14 cellular contexts compared by ENCODE assay signal in the genomic region with DNA sequence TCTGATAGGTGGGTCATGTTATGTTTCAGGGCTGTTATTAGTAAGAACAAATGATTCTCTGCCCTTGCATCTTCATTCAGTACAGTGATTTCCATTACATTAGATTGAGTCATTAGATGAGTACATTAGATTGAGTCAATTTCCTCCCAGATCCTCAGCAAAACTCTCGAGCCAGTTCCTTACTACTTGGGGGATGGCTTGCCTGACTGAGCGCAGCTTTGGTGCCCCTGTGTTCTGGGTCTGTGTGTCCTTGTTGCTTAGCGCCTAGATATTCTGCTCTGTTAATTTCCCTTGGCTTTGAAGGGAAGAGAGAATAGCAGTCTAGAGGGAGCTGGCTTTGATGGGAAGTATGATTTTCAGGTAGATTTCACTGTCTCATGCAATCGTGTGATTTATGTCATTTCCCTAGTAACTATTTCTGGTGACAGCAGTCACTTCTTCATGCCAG. TPM values are rescaled to one million over a fixed set of nuclear protein-coding genes. Genes with fewer than 3 reads are reported as not detected.
DNase-seq lines count a peak whose midpoint lies in the region; ATAC-seq and TF ChIP-seq lines count a peak whose summit lies in the region.
"Had no signal": no experiment of that assay in that cellular context is flagged by ENCODE, and none has a peak within 500 bp of the region (broad histone marks: within the 10 kb centered on the region; RNA-seq: fewer than 3 reads in every experiment).

No MANE protein-coding gene starts in this region.

- ATAC-seq in activated CD8-positive, alpha-beta T cell treated with anti-CD3 and anti-CD28 coated beads for 36 hours: peak; percentile 74
- no peak for ATAC-seq in activated CD8-positive, alpha-beta T cell treated with anti-CD3 and anti-CD28 coated beads, Interleukin-2, amount 10 ng/mL, durations not matched to agents 7 days and 5 days
- peak; percentile 57 for ATAC-seq in HG03196 (IDR thresholded peaks at IDR 0.05; ENCODE audit: unreplicated experiment)
- no peak for ATAC-seq in HG03521 (IDR thresholded peaks at IDR 0.05; ENCODE audit: unreplicated experiment)
- ATAC-seq: gastroesophageal sphincter, K562 had no signal

- peak overlapping the region; percentile 60 for H3K27ac ChIP-seq in brain microvascular endothelial cell
- H3K27ac ChIP-seq: adrenal gland, gastroesophageal sphincter had no signal

- H3K9me3 Mint-ChIP-seq in activated CD8-positive, alpha-beta T cell treated with anti-CD3 and anti-CD28 coated beads for 36 hours: no peaks in the 10 kb centered on the region
- no peaks in the 10 kb centered on the region for H3K9me3 Mint-ChIP-seq in activated CD8-positive, alpha-beta T cell treated with anti-CD3 and anti-CD28 coated beads, Interleukin-2, amount 10 ng/mL, durations not matched to agents 7 days and 5 days (ENCODE audit: insufficient read depth)

- no peak overlapping the region for H3K4me3 ChIP-seq in brain microvascular endothelial cell (ENCODE audit: low read depth, low read length)
- H3K4me3 ChIP-seq in skeletal muscle satellite cell (ENCODE audit: low read length): no peak overlapping the region
- H3K4me3 ChIP-seq: adrenal gland, gastroesophageal sphincter, K562 had no signal

- H3K9ac ChIP-seq in skeletal muscle satellite cell (ENCODE audit: low read depth, low read length): no peak overlapping the region

- peaks cover 31% of the 10 kb centered on the region for H3K4me1 ChIP-seq in skeletal muscle satellite cell (ENCODE audit: control insufficient read depth, insufficient read depth, low read length)
- H3K4me1 ChIP-seq: adrenal gland, gastroesophageal sphincter had no signal

- peaks cover 5% of the 10 kb centered on the region for H3K4me1 Mint-ChIP-seq in activated CD8-positive, alpha-beta T cell treated with anti-CD3 and anti-CD28 coated beads for 36 hours (ENCODE audit: low read depth)
- no peaks in the 10 kb centered on the region for H3K4me1 Mint-ChIP-seq in activated CD8-positive, alpha-beta T cell treated with anti-CD3 and anti-CD28 coated beads, Interleukin-2, amount 10 ng/mL, durations not matched to agents 7 days and 5 days (ENCODE audit: low read depth)

- H3K27me3 Mint-ChIP-seq in activated CD8-positive, alpha-beta T cell treated with anti-CD3 and anti-CD28 coated beads for 36 hours: peaks cover 3% of the 10 kb centered on the region
- peaks cover 6% of the 10 kb centered on the region for H3K27me3 Mint-ChIP-seq in activated CD8-positive, alpha-beta T cell treated with anti-CD3 and anti-CD28 coated beads, Interleukin-2, amount 10 ng/mL, durations not matched to agents 7 days and 5 days (ENCODE audit: low read depth)
- H3K27me3 Mint-ChIP-seq: B cell had no signal

- no peaks in the 10 kb centered on the region for H3K9me3 ChIP-seq in skeletal muscle satellite cell (replicated peaks; ENCODE audit: low read length)
- H3K9me3 ChIP-seq: adrenal gland, gastroesophageal sphincter had no signal

- H3K4me2 ChIP-seq in skeletal muscle satellite cell (ENCODE audit: low read length): peak overlapping the region; percentile 55

- no peaks in the 10 kb centered on the region for H3K36me3 Mint-ChIP-seq in activated CD8-positive, alpha-beta T cell treated with anti-CD3 and anti-CD28 coated beads for 36 hours (ENCODE audit: low read depth)
- no peaks in the 10 kb centered on the region for H3K36me3 Mint-ChIP-seq in activated CD8-positive, alpha-beta T cell treated with anti-CD3 and anti-CD28 coated beads, Interleukin-2, amount 10 ng/mL, durations not matched to agents 7 days and 5 days (ENCODE audit: low read depth)

- TF ChIP-seq CTCF in activated CD8-positive, alpha-beta T cell treated with anti-CD3 and anti-CD28 coated beads for 36 hours (IDR thresholded peaks at IDR 0.05): no peak
- no peak for TF ChIP-seq CTCF in brain microvascular endothelial cell (IDR thresholded peaks at IDR 0.05; ENCODE audit: low read depth, low read length, missing control alignments)

- H3K4me3 Mint-ChIP-seq in activated CD8-positive, alpha-beta T cell treated with anti-CD3 and anti-CD28 coated beads for 36 hours: no peak overlapping the region
- no peak overlapping the region for H3K4me3 Mint-ChIP-seq in activated CD8-positive, alpha-beta T cell treated with anti-CD3 and anti-CD28 coated beads, Interleukin-2, amount 10 ng/mL, durations not matched to agents 7 days and 5 days
- H3K4me3 Mint-ChIP-seq: B cell had no signal

- H3K27ac Mint-ChIP-seq in activated CD8-positive, alpha-beta T cell treated with anti-CD3 and anti-CD28 coated beads for 36 hours: no peak overlapping the region
- no peak overlapping the region for H3K27ac Mint-ChIP-seq in activated CD8-positive, alpha-beta T cell treated with anti-CD3 and anti-CD28 coated beads, Interleukin-2, amount 10 ng/mL, durations not matched to agents 7 days and 5 days
- H3K27ac Mint-ChIP-seq: B cell had no signal

- intact Hi-C loops in activated CD8-positive, alpha-beta T cell treated with anti-CD3 and anti-CD28 coated beads for 36 hours (cut with micrococcal nuclease): no loop called here

- no peaks in the 10 kb centered on the region for H3K36me3 ChIP-seq in brain microvascular endothelial cell (replicated peaks)
- no peaks in the 10 kb centered on the region for H3K36me3 ChIP-seq in skeletal muscle satellite cell (ENCODE audit: insufficient read depth, low read length)
- H3K36me3 ChIP-seq: adrenal gland, gastroesophageal sphincter had no signal

- H3K27me3 ChIP-seq in brain microvascular endothelial cell (replicated peaks) (no peaks in the 10 kb centered on the region), skeletal muscle satellite cell (ENCODE audit: control insufficient read depth, insufficient read depth, low read length) (no peaks in the 10 kb centered on the region)
- H3K27me3 ChIP-seq: adrenal gland, gastroesophageal sphincter had no signal

- DNase-seq in activated CD8-positive, alpha-beta T cell treated with anti-CD3 and anti-CD28 coated beads for 36 hours: no peak
- DNase-seq in activated CD8-positive, alpha-beta T cell treated with anti-CD3 and anti-CD28 coated beads, Interleukin-2, amount 10 ng/mL, durations not matched to agents 7 days and 5 days: no peak
- peak; percentile 65 for DNase-seq in brain microvascular endothelial cell
- no peak for DNase-seq in NCI-H146 treated with DMSO at 0.1 percent for 48 hours (lab: John Stamatoyannopoulos, UW; ENCODE audit: unreplicated experiment)
- no peak for DNase-seq in G401 (ENCODE audit: low spot score)
- DNase-seq: adrenal gland; NK-92 treated with Interleukin-12 subunit alpha and Interleukin-12 subunit beta, amount 100 ng/mL, for 24 hours; stimulated activated CD4-positive, alpha-beta T cell treated with anti-CD3 and anti-CD28 coated beads, Interleukin-2, amount 100 ng/mL, for 48 hours had no signal

- POLR2A ChIA-PET in activated CD8-positive, alpha-beta T cell treated with anti-CD3 and anti-CD28 coated beads for 36 hours (lab: Charles Lee): interaction anchor here (0.7 to 0.9 kb wide), 2 partner anchors 14 to 108 kb away, joined by 3 to 4 read pairs; no protein-coding TSS in a partner anchor
- POLR2A ChIA-PET in activated CD8-positive, alpha-beta T cell treated with anti-CD3 and anti-CD28 coated beads, Interleukin-2, amount 10 ng/mL, durations not matched to agents 7 days and 5 days (lab: Charles Lee): no interaction called here

- in situ Hi-C loops in brain microvascular endothelial cell (cut with HindIII; ENCODE audit: low pct_ligation_motif_present, low sequenced_read_pairs) (no loop called here), G401 (cut with HindIII; ENCODE audit: low sequenced_read_pairs) (no loop called here)

- CTCF ChIA-PET in activated CD8-positive, alpha-beta T cell treated with anti-CD3 and anti-CD28 coated beads for 36 hours (lab: Charles Lee): interaction anchor here (0.6 kb wide), 1 partner anchor 218 kb away, joined by 4 read pairs; no protein-coding TSS in a partner anchor
- CTCF ChIA-PET in activated CD8-positive, alpha-beta T cell treated with anti-CD3 and anti-CD28 coated beads, Interleukin-2, amount 10 ng/mL, durations not matched to agents 7 days and 5 days (lab: Charles Lee): no interaction called here

RNA-seq across cellular contexts. Expression of a gene that starts 19.1 kb away (rescaled TPM):
- total RNA-seq in activated CD8-positive, alpha-beta T cell treated with anti-CD3 and anti-CD28 coated beads for 36 hours: not detected
- total RNA-seq in activated CD8-positive, alpha-beta T cell treated with anti-CD3 and anti-CD28 coated beads, Interleukin-2, amount 10 ng/mL, durations not matched to agents 7 days and 5 days: not detected
- not detected in 2 replicates for total RNA-seq in skeletal muscle satellite cell (2012; rRNA removed)
- total RNA-seq in G401 (2014; rRNA removed; shearing (Covaris generic)): not detected in 2 replicates
- total RNA-seq: B cell, K562 had no signal

Comparison
In these comparisons a context has a peak if more than half of its experiments do, and no peak if none do; other contexts are left out.
1. ATAC-seq: peak in activated CD8-positive, alpha-beta T cell treated with anti-CD3 and anti-CD28 coated beads for 36 hours (single experiment) and HG03196 (single experiment); none in activated CD8-positive, alpha-beta T cell treated with anti-CD3 and anti-CD28 coated beads, Interleukin-2, amount 10 ng/mL, durations not matched to agents 7 days and 5 days (single experiment) and HG03521 (single experiment).